ENCODE assay signal across 26 cellular contexts in the genomic region with DNA sequence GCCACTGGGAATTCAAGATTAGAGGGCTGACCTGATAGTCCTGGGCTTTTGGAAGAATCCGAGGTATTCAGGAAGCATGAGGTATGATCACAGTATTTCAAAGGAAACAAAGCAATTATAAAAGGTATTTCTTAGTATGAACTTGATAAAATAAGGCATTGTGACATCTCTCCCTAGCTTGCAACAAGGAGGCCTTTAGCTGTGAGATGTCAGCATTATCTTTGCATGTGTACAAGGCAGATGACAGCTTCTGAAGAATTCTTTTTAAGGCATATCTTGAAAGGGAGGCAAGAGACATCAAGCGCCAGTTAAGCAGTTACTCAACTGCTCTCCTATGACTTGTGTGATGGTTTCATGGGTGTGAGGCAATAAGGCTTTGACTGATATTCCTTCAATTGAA.
"Had no signal": no experiment of that assay in that cellular context is flagged by ENCODE, and none has a peak within 500 bp of the region (broad histone marks: within the 10 kb centered on the region; RNA-seq: fewer than 3 reads in every experiment).

No MANE protein-coding gene starts in this region.

- H3K36me3 ChIP-seq: colonic mucosa, esophagus squamous epithelium, gastrocnemius medialis, heart right ventricle, left lung, lower lobe of right lung had no signal

- ATAC-seq: effector memory CD8-positive, alpha-beta T cell; esophagus mucosa; gastrocnemius medialis; heart right ventricle; left cardiac atrium; left lung; left ventricle myocardium superior; lower lobe of right lung; mucosa of descending colon had no signal

- H3K4me3 ChIP-seq: colonic mucosa, esophagus squamous epithelium, gastrocnemius medialis, heart right ventricle, left lung, lower lobe of right lung, mucosa of descending colon had no signal

- H3K4me1 ChIP-seq: colonic mucosa, esophagus squamous epithelium, gastrocnemius medialis, heart right ventricle, left lung, lower lobe of right lung had no signal

- DNase-seq: colonic mucosa; cortex of kidney; effector CD8-positive, alpha-beta T cell; effector memory CD8-positive, alpha-beta T cell; endodermal cell; erythroblast; esophagus squamous epithelium; foreskin fibroblast; foreskin melanocyte; gastrocnemius medialis; glutamatergic neuron; head of caudate nucleus; heart right ventricle; hippocampal formation; left cardiac atrium; left lung; left ventricle myocardium superior; lower lobe of right lung; mesenchymal stem cell; mucosa of descending colon; naive B cell had no signal

- H3K9me3 ChIP-seq: colonic mucosa, gastrocnemius medialis had no signal

- H3K27me3 ChIP-seq: colonic mucosa, esophagus squamous epithelium, gastrocnemius medialis, heart right ventricle, left lung had no signal

- H3K27ac ChIP-seq: colonic mucosa, epithelial cell of prostate, esophagus squamous epithelium, gastrocnemius medialis, heart right ventricle, left lung, lower lobe of right lung had no signal

- FAIRE-seq: endometrium, islet of Langerhans, keratinocyte had no signal
